In genomic region chr6:41446132-41446531, GRCh38 we compare ENCODE assay signal across 7 cellular contexts.
"Had no signal": no experiment of that assay in that cellular context is flagged by ENCODE, and none has a peak within 500 bp of the region (broad histone marks: within the 10 kb centered on the region; RNA-seq: fewer than 3 reads in every experiment).

No MANE protein-coding gene starts in this region.

- H3K27ac Mint-ChIP-seq: IgD-negative memory B cell had no signal

- H3K36me3 ChIP-seq: HAP-1 had no signal

- FAIRE-seq: HTR-8/SVneo had no signal

- H2AFZ ChIP-seq: GM23248 had no signal

- H3K4me3 ChIP-seq: GM23248, HAP-1 had no signal

- ATAC-seq: HCT116 had no signal

- H3K9me3 ChIP-seq: HAP-1 had no signal

- DNase-seq: GM23248, GOT3, H7 had no signal

- H3K4me3 Mint-ChIP-seq: IgD-negative memory B cell had no signal

- H3K27ac ChIP-seq: GM23248 had no signal

- H3K9me3 Mint-ChIP-seq: IgD-negative memory B cell had no signal

- H3K9ac ChIP-seq: GM23248 had no signal
